In genomic region chr5:146428658-146429057, GRCh38 we compare ENCODE assay signal across 18 cellular contexts. TPM values are rescaled to one million over a fixed set of nuclear protein-coding genes. Genes with fewer than 3 reads are reported as not detected.
A peak's percentile ranks its signal among the peaks of the same experiment; 100 is the strongest.
DNase-seq lines count a peak whose midpoint lies in the region; ATAC-seq, FAIRE-seq and TF ChIP-seq lines count a peak whose summit lies in the region.
"Had no signal": no experiment of that assay in that cellular context is flagged by ENCODE, and none has a peak within 500 bp of the region (broad histone marks: within the 10 kb centered on the region; RNA-seq: fewer than 3 reads in every experiment).

No MANE protein-coding gene starts in this region.

- no peak for TF ChIP-seq CTCF in MM.1S (IDR thresholded peaks at IDR 0.05; ENCODE audit: low read length)
- no peak for TF ChIP-seq CTCF in GM12878 (IDR thresholded peaks at IDR 0.05 in 2 of 3, conservative IDR thresholded peaks at IDR 0.05 in 1 of 3; ENCODE audit: control insufficient read depth in 2 of 3, extremely low read depth in 1 of 3, insufficient read depth in 1 of 3, low read depth in 3 of 3, low read length in 3 of 3)

- H3K9me3 ChIP-seq in MM.1S (replicated peaks; ENCODE audit: insufficient read depth, low read length) (no peaks in the 10 kb centered on the region), GM12878 (replicated peaks; ENCODE audit: control insufficient read depth, insufficient read depth, low read length) (no peaks in the 10 kb centered on the region)
- H3K9me3 ChIP-seq: A549, SJCRH30 had no signal

- TF ChIP-seq RAD21 in GM12878 (IDR thresholded peaks at IDR 0.05; ENCODE audit: insufficient read depth, low read depth, low read length) = no peak

- TF ChIP-seq EP300 in GM12878 (IDR thresholded peaks at IDR 0.05; ENCODE audit: borderline replicate concordance in 1 of 2, control insufficient read depth in 1 of 2, low read depth in 2 of 2, low read length in 2 of 2) = no peak

- H2AFZ ChIP-seq in MM.1S (ENCODE audit: low read length) (peak overlapping the region; percentile 62), GM12878 (ENCODE audit: control insufficient read depth, low read depth, low read length) (no peak overlapping the region)

- H3K36me3 ChIP-seq in MM.1S (replicated peaks; ENCODE audit: insufficient read depth, low read length) (no peaks in the 10 kb centered on the region), GM12878 (ENCODE audit: control insufficient read depth in 2 of 2, insufficient read depth in 2 of 2, low read length in 1 of 2) (no peaks in the 10 kb centered on the region)
- H3K36me3 ChIP-seq: SJCRH30 had no signal

- no peaks in the 10 kb centered on the region for H3K9me3 Mint-ChIP-seq in activated CD8-positive, alpha-beta memory T cell treated with anti-CD3 and anti-CD28 coated beads, Interleukin-2, amount 10 ng/mL, durations not matched to agents 7 days and 5 days (ENCODE audit: low read depth)
- H3K9me3 Mint-ChIP-seq in stimulated activated effector memory CD8-positive, alpha-beta T cell treated with anti-CD3 and anti-CD28 coated beads, Interleukin-12 subunit alpha, Interleukin-12 subunit beta, amount 100 ng/mL, for 72 hours = no peaks in the 10 kb centered on the region
- H3K9me3 Mint-ChIP-seq: activated T-helper 2 cell treated with anti-CD3 and anti-CD28 coated beads, Interferon-gamma antibody, Interleukin-2, Interleukin-4, amounts not matched to agents 10 μg/mL and 5 μg/mL and 100 μg/mL, durations not matched to agents 14 hours and 24 hours and 36 hours had no signal

- no peak for DNase-seq in activated CD8-positive, alpha-beta memory T cell treated with anti-CD3 and anti-CD28 coated beads, Interleukin-2, amount 10 ng/mL, durations not matched to agents 7 days and 5 days
- DNase-seq in activated CD8-positive, alpha-beta memory T cell treated with anti-CD3 and anti-CD28 coated beads for 24 hours = no peak
- DNase-seq in MM.1S (peak; percentile 81), GM12878 (ENCODE audit: low read depth, low spot score) (no peak), substantia nigra (lab: John Stamatoyannopoulos, UW) (no peak), NCI-H226 (no peak)
- DNase-seq in stimulated activated effector memory CD8-positive, alpha-beta T cell treated with anti-CD3 and anti-CD28 coated beads, Interleukin-12 subunit alpha, Interleukin-12 subunit beta, amount 100 ng/mL, for 72 hours (ENCODE audit: low spot score in 2 of 2) = no peak
- no peak for DNase-seq in NK-92 treated with Interleukin-12 subunit alpha and Interleukin-12 subunit beta, amount 100 ng/mL, for 24 hours (lab: John Stamatoyannopoulos, UW)
- DNase-seq: amniotic stem cell; left cardiac atrium; midbrain; NCI-H1436 treated with DMSO at 0.1 percent for 48 hours; retina; SJCRH30; stimulated activated naive CD4-positive, alpha-beta T cell treated with Interleukin-2 at 50 U/mL for 16 hours; trophoblast cell had no signal

- no peak overlapping the region for H3K4me3 Mint-ChIP-seq in activated CD8-positive, alpha-beta memory T cell treated with anti-CD3 and anti-CD28 coated beads, Interleukin-2, amount 10 ng/mL, durations not matched to agents 7 days and 5 days
- H3K4me3 Mint-ChIP-seq in stimulated activated effector memory CD8-positive, alpha-beta T cell treated with anti-CD3 and anti-CD28 coated beads, Interleukin-12 subunit alpha, Interleukin-12 subunit beta, amount 100 ng/mL, for 72 hours = no peak overlapping the region

- in situ Hi-C loops in GM12878 (cut with MboI) = loop anchor here (10.0 to 25.0 kb wide), 2 partner anchors 141 to 744 kb away; no protein-coding TSS in a partner anchor

- peaks cover 9% of the 10 kb centered on the region for H3K4me1 Mint-ChIP-seq in activated CD8-positive, alpha-beta memory T cell treated with anti-CD3 and anti-CD28 coated beads, Interleukin-2, amount 10 ng/mL, durations not matched to agents 7 days and 5 days
- H3K4me1 Mint-ChIP-seq in stimulated activated effector memory CD8-positive, alpha-beta T cell treated with anti-CD3 and anti-CD28 coated beads, Interleukin-12 subunit alpha, Interleukin-12 subunit beta, amount 100 ng/mL, for 72 hours = peaks cover 14% of the 10 kb centered on the region

- POLR2A ChIA-PET in GM12878 (lab: Charles Lee) = no interaction called here

- peaks cover 31% of the 10 kb centered on the region for H3K27me3 Mint-ChIP-seq in activated CD8-positive, alpha-beta memory T cell treated with anti-CD3 and anti-CD28 coated beads, Interleukin-2, amount 10 ng/mL, durations not matched to agents 7 days and 5 days

- peaks cover 9% of the 10 kb centered on the region; the same call in 1 of the 2 replicates for H3F3A ChIP-seq in MM.1S (ENCODE audit: insufficient read depth, low read length)

- H3K79me2 ChIP-seq in MM.1S (ENCODE audit: low read length) = no peaks in the 10 kb centered on the region
- no peaks in the 10 kb centered on the region for H3K79me2 ChIP-seq in GM12878 (ENCODE audit: control insufficient read depth, insufficient read depth, low read length)

- H3K9ac ChIP-seq in MM.1S (ENCODE audit: low read length) = no peak overlapping the region
- no peak overlapping the region for H3K9ac ChIP-seq in GM12878 (ENCODE audit: control insufficient read depth, insufficient read depth, low read length)

- CTCF ChIA-PET in activated CD8-positive, alpha-beta memory T cell treated with anti-CD3 and anti-CD28 coated beads, Interleukin-2, amount 10 ng/mL, durations not matched to agents 7 days and 5 days (lab: Charles Lee) = interaction anchor here (1.0 to 2.8 kb wide), 3 partner anchors 8 to 18 kb away, joined by 3 to 12 read pairs (median 4); partner anchors contain the start of gene TCERG1
- CTCF ChIA-PET in GM12878 (lab: Yijun Ruan, JAX) = interaction anchor here (0.9 to 2.7 kb wide), 6 partner anchors 14 to 184 kb away, joined by 3 to 10 read pairs (median 4); partner anchors contain the start of gene TCERG1

- H3K9me2 ChIP-seq in MM.1S (replicated peaks; ENCODE audit: insufficient read depth, low read length) = no peaks in the 10 kb centered on the region

- H3K36me3 Mint-ChIP-seq in activated CD8-positive, alpha-beta memory T cell treated with anti-CD3 and anti-CD28 coated beads, Interleukin-2, amount 10 ng/mL, durations not matched to agents 7 days and 5 days = no peaks in the 10 kb centered on the region
- H3K36me3 Mint-ChIP-seq in stimulated activated effector memory CD8-positive, alpha-beta T cell treated with anti-CD3 and anti-CD28 coated beads, Interleukin-12 subunit alpha, Interleukin-12 subunit beta, amount 100 ng/mL, for 72 hours = no peaks in the 10 kb centered on the region

- BruUV-seq in GM12878 (replicated peaks; lab: Mats Ljungman, UMichigan) = no TSS peak

- intact Hi-C loops in GM12878 (cut with micrococcal nuclease; ENCODE audit: unreplicated experiment) = loop anchor here (5.0 kb wide), 1 partner anchor 731 kb away; no protein-coding TSS in a partner anchor

- H3K27me3 ChIP-seq in MM.1S (replicated peaks; ENCODE audit: insufficient read depth, low read length) (no peaks in the 10 kb centered on the region), GM12878 (replicated peaks in 1 of 2; ENCODE audit: control insufficient read depth in 2 of 2, insufficient read depth in 2 of 2, low read length in 1 of 2) (no peaks in the 10 kb centered on the region; a peak in 2 of 4 replicates)

- TF ChIP-seq POLR2A in GM12878 (IDR thresholded peaks at IDR 0.05; ENCODE audit: low read depth, low read length) = no peak

- WGBS in GM12878 (ENCODE audit: insufficient coverage, insufficient replicate concordance, low lambda C conversion rate, missing lambda C conversion rate) = 48% methylated on average over 8 of the region's 8 CpGs

- no peak for FAIRE-seq in GM12878 (lab: Jason Lieb, UNC)
- FAIRE-seq: A549 had no signal

- H3K4me3 ChIP-seq in MM.1S (ENCODE audit: low read length) (peak overlapping the region; percentile 22), GM12878 (no peak overlapping the region)
- H3K4me3 ChIP-seq: A549, SJCRH30 had no signal

- H4K20me1 ChIP-seq in MM.1S (ENCODE audit: insufficient read depth, low read length) (no peaks in the 10 kb centered on the region), GM12878 (ENCODE audit: control insufficient read depth, insufficient read depth) (no peaks in the 10 kb centered on the region)

- peak; percentile 30 for ATAC-seq in activated CD8-positive, alpha-beta memory T cell treated with anti-CD3 and anti-CD28 coated beads, Interleukin-2, amount 10 ng/mL, durations not matched to agents 7 days and 5 days
- ATAC-seq in GM12878 = peak; percentile 38
- ATAC-seq in stimulated activated effector memory CD8-positive, alpha-beta T cell treated with anti-CD3 and anti-CD28 coated beads, Interleukin-12 subunit alpha, Interleukin-12 subunit beta, amount 100 ng/mL, for 72 hours = peak; percentile 63
- ATAC-seq: A549, left cardiac atrium had no signal

- H3K27ac Mint-ChIP-seq in activated CD8-positive, alpha-beta memory T cell treated with anti-CD3 and anti-CD28 coated beads, Interleukin-2, amount 10 ng/mL, durations not matched to agents 7 days and 5 days = no peak overlapping the region
- H3K27ac Mint-ChIP-seq in stimulated activated effector memory CD8-positive, alpha-beta T cell treated with anti-CD3 and anti-CD28 coated beads, Interleukin-12 subunit alpha, Interleukin-12 subunit beta, amount 100 ng/mL, for 72 hours = no peak overlapping the region
- H3K27ac Mint-ChIP-seq: activated T-helper 2 cell treated with anti-CD3 and anti-CD28 coated beads, Interferon-gamma antibody, Interleukin-2, Interleukin-4, amounts not matched to agents 10 μg/mL and 5 μg/mL and 100 μg/mL, durations not matched to agents 14 hours and 24 hours and 36 hours had no signal

- H3K4me2 ChIP-seq in MM.1S (ENCODE audit: low read depth, low read length) = peak overlapping the region; percentile 75
- H3K4me2 ChIP-seq in GM12878 (ENCODE audit: control insufficient read depth, insufficient read depth) = no peak overlapping the region
- H3K4me2 ChIP-seq: A549 had no signal

- H3K27ac ChIP-seq in MM.1S (ENCODE audit: low read length) (peak overlapping the region; percentile 18; the same call in 1 of the 2 replicates), GM12878 (ENCODE audit: control insufficient read depth, insufficient read depth) (no peak overlapping the region), substantia nigra (ENCODE audit: low read depth, low read length, poor library complexity, severe bottlenecking) (no peak overlapping the region)
- H3K27ac ChIP-seq: A549, SJCRH30 had no signal

- RAD21 ChIA-PET in GM12878 (lab: Charles Lee; ENCODE audit: unreplicated experiment) = interaction anchor here (1.4 kb wide), 1 partner anchor 18 kb away, joined by 3 read pairs; the partner anchor contains the start of gene TCERG1

- H3K4me1 ChIP-seq in MM.1S (ENCODE audit: low read length) = peaks cover 16% of the 10 kb centered on the region
- no peaks in the 10 kb centered on the region for H3K4me1 ChIP-seq in GM12878 (ENCODE audit: control insufficient read depth, insufficient read depth, low read length)
- H3K4me1 ChIP-seq: A549, SJCRH30 had no signal

- SMC1A ChIA-PET in GM12878 (lab: Charles Lee; ENCODE audit: uncharacterized antibody, unreplicated experiment) = interaction anchor here (1.6 kb wide), 1 partner anchor 13 kb away, joined by 4 read pairs; no protein-coding TSS in a partner anchor

RNA-seq across cellular contexts. Expression of gene TCERG1, which starts 18.5 kb away (rescaled TPM):
- total RNA-seq in activated CD8-positive, alpha-beta memory T cell treated with anti-CD3 and anti-CD28 coated beads, Interleukin-2, amount 10 ng/mL, durations not matched to agents 7 days and 5 days = 100 to 1,000 TPM; 103 to 104 TPM
- total RNA-seq in GM12878 (2013; cell fraction: nucleolus; rRNA removed) = 678 and 683 TPM in 2 replicates
- 63.8 and 83.8 TPM in 2 replicates for total RNA-seq in GM12878 (2014; rRNA removed)
- 95.0 and 98.0 TPM in 2 replicates for total RNA-seq in GM12878 (2014; rRNA removed; fragmentation: Illumina TruSeq; extraction: Trizol)
- 81.7 and 91.5 TPM in 2 replicates for total RNA-seq in GM12878 (2021)
- 35.2 TPM for polyA plus RNA-seq in GM12878 (2011; ENCODE audit: low read depth)
- polyA plus RNA-seq in GM12878 (2011; rRNA removed) = 117 and 131 TPM in 2 replicates
- polyA plus RNA-seq in GM12878 (2011; cell fraction: cytosol; rRNA removed) = 66.4 and 95.2 TPM in 2 replicates
- 225 and 246 TPM in 2 replicates for polyA plus RNA-seq in GM12878 (2011; cell fraction: nucleus; rRNA removed)
- 48.7 and 61.6 TPM in 2 replicates for polyA plus RNA-seq in GM12878 (2012)
- polyA plus RNA-seq in GM12878 (2014; fragmentation: Illumina TruSeq; extraction: Trizol) = 114 and 154 TPM in 2 replicates
- polyA plus RNA-seq in GM12878 (2014; fragmentation: Nextera tagmentation; extraction: Ambion mirVana) = 10 to 100 TPM; 51.5 to 65.8 TPM
- polyA plus RNA-seq in GM12878 (2014; rRNA removed) = 69.1 and 76.4 TPM in 2 replicates
- 10 to 100 TPM; 91.7 to 99.9 TPM for polyA plus RNA-seq in GM12878 (2016; fragmentation: Nextera tagmentation; extraction: Ambion mirVana)
- polyA minus RNA-seq in GM12878 (2011; rRNA and poly(A)+ RNA removed) = 198 and 245 TPM in 2 replicates
- 23.3 and 39.9 TPM in 2 replicates for polyA minus RNA-seq in GM12878 (2011; cell fraction: cytosol; rRNA and poly(A)+ RNA removed)
- polyA minus RNA-seq in GM12878 (2011; cell fraction: nucleus; rRNA and poly(A)+ RNA removed) = 251 and 372 TPM in 2 replicates
